1 cellular context compared by ENCODE assay signal in the genomic region with DNA sequence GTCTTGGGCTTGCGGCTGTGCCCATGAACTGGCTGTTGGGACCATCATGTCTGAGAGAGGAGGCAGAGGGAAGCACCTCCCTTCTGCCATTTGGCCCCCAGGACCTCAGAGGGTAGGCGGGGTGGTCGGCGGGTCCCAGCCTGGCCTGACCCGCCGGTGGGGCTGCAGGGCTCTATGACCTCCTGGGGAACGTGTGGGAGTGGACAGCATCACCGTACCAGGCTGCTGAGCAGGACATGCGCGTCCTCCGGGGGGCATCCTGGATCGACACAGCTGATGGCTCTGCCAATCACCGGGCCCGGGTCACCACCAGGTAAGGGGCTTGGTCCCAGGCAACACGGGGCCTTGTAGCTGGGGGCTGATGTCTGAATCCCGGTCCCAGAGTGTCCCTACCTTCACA.
TF ChIP-seq lines count a peak whose summit lies in the region.

No MANE protein-coding gene starts in this region.

TF ChIP-seq in HepG2, 621 proteins besides CTCF, POLR2A, EP300 and RAD21:
- TF ChIP-seq AGO1 (IDR thresholded peaks at IDR 0.05; ENCODE audit: low read depth, low read length, poor library complexity, severe bottlenecking) (no peak), JUNB (CRISPR knock-in tag; IDR thresholded peaks at IDR 0.05; ENCODE audit: borderline replicate concordance) (no peak), AGO2 (optimal IDR thresholded peaks at IDR 0.05; ENCODE audit: low read depth, low read length) (peak; percentile 41)
- TF ChIP-seq, protein P1, sequence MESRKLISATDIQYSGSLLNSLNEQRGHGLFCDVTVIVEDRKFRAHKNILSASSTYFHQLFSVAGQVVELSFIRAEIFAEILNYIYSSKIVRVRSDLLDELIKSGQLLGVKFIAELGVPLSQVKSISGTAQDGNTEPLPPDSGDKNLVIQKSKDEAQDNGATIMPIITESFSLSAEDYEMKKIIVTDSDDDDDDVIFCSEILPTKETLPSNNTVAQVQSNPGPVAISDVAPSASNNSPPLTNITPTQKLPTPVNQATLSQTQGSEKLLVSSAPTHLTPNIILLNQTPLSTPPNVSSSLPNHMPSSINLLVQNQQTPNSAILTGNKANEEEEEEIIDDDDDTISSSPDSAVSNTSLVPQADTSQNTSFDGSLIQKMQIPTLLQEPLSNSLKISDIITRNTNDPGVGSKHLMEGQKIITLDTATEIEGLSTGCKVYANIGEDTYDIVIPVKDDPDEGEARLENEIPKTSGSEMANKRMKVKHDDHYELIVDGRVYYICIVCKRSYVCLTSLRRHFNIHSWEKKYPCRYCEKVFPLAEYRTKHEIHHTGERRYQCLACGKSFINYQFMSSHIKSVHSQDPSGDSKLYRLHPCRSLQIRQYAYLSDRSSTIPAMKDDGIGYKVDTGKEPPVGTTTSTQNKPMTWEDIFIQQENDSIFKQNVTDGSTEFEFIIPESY (CRISPR knock-in tag; IDR thresholded peaks at IDR 0.05), result peak; percentile 86
